26 cellular contexts compared by ENCODE assay signal in genomic region chr5:152547202-152547601, GRCh38.
"Had no signal": no experiment of that assay in that cellular context is flagged by ENCODE, and none has a peak within 500 bp of the region (broad histone marks: within the 10 kb centered on the region; RNA-seq: fewer than 3 reads in every experiment).

No MANE protein-coding gene starts in this region.

- H3K27ac Mint-ChIP-seq: activated B cell treated with CpG ODN at 0.5 μM for 24 hours; activated naive CD8-positive, alpha-beta T cell; activated T-helper 2 cell treated with anti-CD3 and anti-CD28 coated beads, Interferon-gamma antibody, Interleukin-2, Interleukin-4, amounts not matched to agents 10 μg/mL and 5 μg/mL and 100 μg/mL, durations not matched to agents 14 hours and 24 hours and 36 hours; memory B cell; nephron had no signal

- H3K4me1 ChIP-seq: adrenal gland, esophagus squamous epithelium, heart left ventricle, psoas muscle, right atrium auricular region, spleen, upper lobe of left lung had no signal

- H3K27ac ChIP-seq: adrenal gland, coronary artery, esophagus squamous epithelium, heart left ventricle, neutrophil, ovary, psoas muscle, right atrium auricular region, spleen, thoracic aorta, upper lobe of left lung had no signal

- H3K36me3 Mint-ChIP-seq: activated naive CD8-positive, alpha-beta T cell; memory B cell had no signal

- H3K4me3 ChIP-seq: adrenal gland, coronary artery, esophagus squamous epithelium, heart left ventricle, ovary, psoas muscle, right atrium auricular region, spleen, thoracic aorta, upper lobe of left lung had no signal

- H3K9me3 Mint-ChIP-seq: activated B cell treated with CpG ODN at 0.5 μM for 24 hours; activated T-cell treated with anti-CD3 and anti-CD28 coated beads, Interleukin-2, amount 50 U/mL, for 4 hours; activated T-helper 2 cell treated with anti-CD3 and anti-CD28 coated beads, Interferon-gamma antibody, Interleukin-2, Interleukin-4, amounts not matched to agents 10 μg/mL and 5 μg/mL and 100 μg/mL, durations not matched to agents 14 hours and 24 hours and 36 hours; memory B cell; nephron had no signal

- H3K4me3 Mint-ChIP-seq: activated B cell treated with CpG ODN at 0.5 μM for 24 hours; activated naive CD8-positive, alpha-beta T cell; activated T-cell treated with anti-CD3 and anti-CD28 coated beads, Interleukin-2, amount 50 U/mL, for 4 hours; memory B cell; nephron had no signal

- H3K27me3 ChIP-seq: adrenal gland, neutrophil, ovary, right atrium auricular region, upper lobe of left lung had no signal

- H3K4me1 Mint-ChIP-seq: activated B cell treated with CpG ODN at 0.5 μM for 24 hours, memory B cell, nephron had no signal

- ATAC-seq: activated T-cell treated with anti-CD3 and anti-CD28 coated beads, Interleukin-2, amount 50 U/mL, for 4 hours; heart left ventricle; left cardiac atrium; psoas muscle had no signal

- H3K9me3 ChIP-seq: adrenal gland, esophagus squamous epithelium, heart left ventricle, neutrophil, ovary, psoas muscle, right atrium auricular region, spleen, thoracic aorta, upper lobe of left lung had no signal

- H3K36me3 ChIP-seq: adrenal gland, esophagus squamous epithelium, heart left ventricle, neutrophil, ovary, right atrium auricular region, spleen, thoracic aorta, upper lobe of left lung had no signal

- DNase-seq: activated B cell treated with CpG ODN at 0.5 μM for 24 hours; activated CD4-positive, alpha-beta T cell treated with anti-CD3 and anti-CD28 coated beads for 4 hours; activated CD4-positive, alpha-beta T cell treated with anti-CD3 and anti-CD28 coated beads, Interleukin-2, amount 50 U/mL, for 48 hours; activated CD8-positive, alpha-beta memory T cell treated with anti-CD3 and anti-CD28 coated beads, Interleukin-2, amount 50 U/mL, for 48 hours; activated naive CD4-positive, alpha-beta T cell; activated T-cell treated with anti-CD3 and anti-CD28 coated beads, Interleukin-2, amount 50 U/mL, for 4 hours; adrenal gland; cerebellar nuclear complex; esophagus squamous epithelium; heart left ventricle; left cardiac atrium; ovary; psoas muscle; spleen; stimulated activated CD4-positive, alpha-beta T cell treated with anti-CD3 and anti-CD28 coated beads, Interleukin-4, amount 100 ng/mL, for 24 hours; stimulated activated naive CD4-positive, alpha-beta T cell treated with Interleukin-2 at 50 U/mL for 16 hours; T-helper 9 cell; upper lobe of left lung had no signal
